ENCODE assay signal across 13 cellular contexts in genomic region chr6:33278810-33279209, GRCh38. TPM values are rescaled to one million over a fixed set of nuclear protein-coding genes. Genes with fewer than 3 reads are reported as not detected.
A peak's percentile ranks its signal among the peaks of the same experiment; 100 is the strongest.
DNase-seq lines count a peak whose midpoint lies in the region; ATAC-seq, FAIRE-seq and TF ChIP-seq lines count a peak whose summit lies in the region.
"Had no signal": no experiment of that assay in that cellular context is flagged by ENCODE, and none has a peak within 500 bp of the region (broad histone marks: within the 10 kb centered on the region; RNA-seq: fewer than 3 reads in every experiment).

No MANE protein-coding gene starts in this region.

- H3K27me3 ChIP-seq in HepG2 (ENCODE audit: control insufficient read depth in 1 of 2, insufficient read depth in 2 of 2, low read length in 2 of 2) (no peaks in the 10 kb centered on the region), right lobe of liver (no peaks in the 10 kb centered on the region)
- H3K27me3 ChIP-seq: colonic mucosa, testis had no signal

- no peak for FAIRE-seq in HepG2 (lab: Jason Lieb, UNC)

- H2AFZ ChIP-seq in HepG2 (ENCODE audit: low read length) = no peak overlapping the region

- in situ Hi-C loops in HepG2 (cut with HindIII; ENCODE audit: extremely low pct_ligation_motif_present, low pct_unique_long_range_greater_than_20kb) = loop anchor here (25.0 kb wide), 1 partner anchor 133 kb away; the partner anchor contains the start of genes CUTA, PHF1 and SYNGAP1

- no peak for TF ChIP-seq EP300 in HepG2 (IDR thresholded peaks at IDR 0.05; ENCODE audit: low read depth in 2 of 2, low read length in 2 of 2)
- no peak for TF ChIP-seq EP300 in HepG2 (CRISPR knock-in tag; IDR thresholded peaks at IDR 0.05; ENCODE audit: borderline replicate concordance)

- peaks cover 12 to 27% (median 12%) of the 10 kb centered on the region in 3 donors for H3K36me3 Mint-ChIP-seq in immature natural killer cell

- no peak overlapping the region for H3K9ac ChIP-seq in HepG2 (ENCODE audit: insufficient read depth, low read depth, low read length)

- 0 out of 3 replicates have a peak, but pooled peaks have one; percentile 0 for ATAC-seq in HepG2
- ATAC-seq in right lobe of liver = no peak
- no peak for ATAC-seq in HG03378 (IDR thresholded peaks at IDR 0.05; ENCODE audit: unreplicated experiment)

- peaks cover 16% of the 10 kb centered on the region for H3K79me2 ChIP-seq in HepG2 (ENCODE audit: insufficient read depth, low read length)

- H3K9me3 ChIP-seq in HepG2 (ENCODE audit: low read length) = no peaks in the 10 kb centered on the region
- no peaks in the 10 kb centered on the region for H3K9me3 ChIP-seq in right lobe of liver
- H3K9me3 ChIP-seq: colonic mucosa, testis had no signal

- peak overlapping the region; percentile 35 to 96 (median 94) for H3K27ac Mint-ChIP-seq in immature natural killer cell

- intact Hi-C loops in HepG2 (cut with micrococcal nuclease; ENCODE audit: unreplicated experiment) = no loop called here
- intact Hi-C loops in right lobe of liver (cut with DNase I) = no loop called here

- no peaks in the 10 kb centered on the region for H3K9me3 Mint-ChIP-seq in immature natural killer cell

- H3K4me3 Mint-ChIP-seq in immature natural killer cell = peak overlapping the region; percentile 35 to 92 (median 90)

- CTCF ChIA-PET in HepG2 (lab: Yijun Ruan, JAX; ENCODE audit: low intra/inter-chr PET ratio, low total read pairs) = interaction anchor here (1.4 to 3.2 kb wide), 2 partner anchors 64 to 67 kb away, joined by 4 to 37 read pairs; no protein-coding TSS in a partner anchor

- H3K27ac ChIP-seq in HepG2 (ENCODE audit: extremely low read length, insufficient read depth, low read length) (no peak overlapping the region), right lobe of liver (no peak overlapping the region), VCaP (peak overlapping the region; percentile 100; the same call in 1 of the 2 replicates)

- DNase-seq in HepG2 (ENCODE audit: low spot score) (no peak), right lobe of liver (no peak), immature natural killer cell (no peak), NCI-H526 treated with DMSO at 0.1 percent for 48 hours (lab: John Stamatoyannopoulos, UW) (no peak), NCI-H187 (lab: John Stamatoyannopoulos, UW) (no peak), SIG-M5 treated with dmso at 0.1 percent for 504 hours (lab: John Stamatoyannopoulos, UW; ENCODE audit: unreplicated experiment) (no peak)
- DNase-seq: activated CD4-positive, alpha-beta T cell treated with anti-CD3 and anti-CD28 coated beads, Interleukin-2, amount 50 U/mL, for 1 hour; activated effector memory CD4-positive, alpha-beta T cell treated with Interleukin-2 at 50 U/mL for 16 hours; colonic mucosa; NCI-H2081 treated with DMSO at 0.1 percent for 48 hours; testis had no signal

- BruUV-seq in HepG2 (replicated peaks; lab: Mats Ljungman, UMichigan) = no TSS peak

- POLR2A ChIA-PET in HepG2 (lab: Yijun Ruan, JAX) = interaction anchor here (0.6 to 3.5 kb wide), 6 partner anchors 10 to 56 kb away, joined by 3 to 17 read pairs (median 11); partner anchors contain the start of genes PFDN6, RGL2 and WDR46

- H4K20me1 ChIP-seq in HepG2 (ENCODE audit: insufficient read depth, low read length) = peaks cover 24% of the 10 kb centered on the region

- TF ChIP-seq CTCF in HepG2 (CRISPR knock-in tag; IDR thresholded peaks at IDR 0.05) = no peak
- no peak for TF ChIP-seq CTCF in right lobe of liver (IDR thresholded peaks at IDR 0.05)
- no peak for TF ChIP-seq CTCF in VCaP (conservative IDR thresholded peaks at IDR 0.05)

- H3K4me1 Mint-ChIP-seq in immature natural killer cell = peaks cover 43 to 51% of the 10 kb centered on the region in 2 donors

- no peak overlapping the region for H3K4me3 ChIP-seq in HepG2 (replicated peaks in 1 of 3; ENCODE audit: insufficient read depth in 1 of 3, low read depth in 2 of 3, low read length in 3 of 3)
- no peak overlapping the region for H3K4me3 ChIP-seq in right lobe of liver
- H3K4me3 ChIP-seq: colonic mucosa had no signal

- no peak overlapping the region for H3K4me2 ChIP-seq in HepG2 (ENCODE audit: low read depth, low read length)

- H3K4me1 ChIP-seq in HepG2 (ENCODE audit: insufficient read depth, low read length) = peaks cover 20% of the 10 kb centered on the region
- H3K4me1 ChIP-seq in right lobe of liver = peaks cover 2 to 30% (median 17%) of the 10 kb centered on the region in 4 donors

- H3K36me3 ChIP-seq in HepG2 (replicated peaks in 1 of 2; ENCODE audit: control insufficient read depth in 1 of 2, insufficient read depth in 2 of 2, low read length in 2 of 2) (peaks cover 19 to 65% of the 10 kb centered on the region in 2 experiments), right lobe of liver (peaks cover 0 to 39% (median 6%) of the 10 kb centered on the region in 4 donors)

- TF ChIP-seq POLR2A in HepG2 (IDR thresholded peaks at IDR 0.05; ENCODE audit: insufficient read depth in 1 of 2, low read depth in 2 of 2, low read length in 2 of 2) (no peak), right lobe of liver (IDR thresholded peaks at IDR 0.05) (no peak)

- peaks cover 2 to 11% (median 7%) of the 10 kb centered on the region in 3 donors for H3K27me3 Mint-ChIP-seq in immature natural killer cell (ENCODE audit: low read depth in 3 of 3)

- 90% methylated on average over 3 of the region's 3 CpGs for WGBS in HepG2 (ENCODE audit: low lambda C conversion rate)
- WGBS in right lobe of liver (ENCODE audit: insufficient coverage, low coverage, low lambda C conversion rate, missing lambda C conversion rate) = 61% methylated on average over 2 of the region's 3 CpGs

- TF ChIP-seq RAD21 in HepG2 (CRISPR knock-in tag; IDR thresholded peaks at IDR 0.05) = no peak

RNA-seq across cellular contexts. Expression of gene B3GALT4, which starts 1.9 kb away (rescaled TPM):
- 0.27 TPM in 1 of 2 replicates, not detected in the other for total RNA-seq in HepG2 (2016; rRNA removed; fragmentation: Illumina TruSeq; extraction: Trizol)
- total RNA-seq in HepG2 (2016; cell fraction: cytosol; rRNA removed; fragmentation: Illumina TruSeq; extraction: Trizol; ENCODE audit: low read depth) = not detected in 2 replicates
- total RNA-seq in HepG2 (2016; cell fraction: insoluble cytoplasmic fraction; rRNA removed; fragmentation: Illumina TruSeq; extraction: Trizol) = 0.19 TPM in 1 of 2 replicates, not detected in the other
- not detected in 2 replicates for total RNA-seq in HepG2 (2016; cell fraction: membrane; rRNA removed; fragmentation: Illumina TruSeq; extraction: Trizol)
- 0.37 and 0.56 TPM in 2 replicates for total RNA-seq in HepG2 (2016; cell fraction: nucleus; rRNA removed; fragmentation: Illumina TruSeq; extraction: Trizol)
- 0.04 TPM in 1 of 2 replicates, not detected in the other for polyA plus RNA-seq in HepG2 (2011; rRNA removed)
- not detected in 2 replicates for polyA plus RNA-seq in HepG2 (2011; cell fraction: cytosol; rRNA removed)
- 0.26 and 0.31 TPM in 2 replicates for polyA plus RNA-seq in HepG2 (2011; cell fraction: nucleus; rRNA removed)
- 0.27 TPM in 1 of 2 replicates, not detected in the other for polyA plus RNA-seq in HepG2 (2012)
- not detected in 2 replicates for polyA plus RNA-seq in HepG2 (2016; cell fraction: cytosol; fragmentation: Illumina TruSeq; extraction: Trizol; ENCODE audit: low read depth)
- polyA plus RNA-seq in HepG2 (2016; cell fraction: insoluble cytoplasmic fraction; fragmentation: Illumina TruSeq; extraction: Trizol; ENCODE audit: low read depth) = not detected in 2 replicates
- not detected in 2 replicates for polyA plus RNA-seq in HepG2 (2016; cell fraction: membrane; fragmentation: Illumina TruSeq; extraction: Trizol; ENCODE audit: low read depth)
- not detected in 2 replicates for polyA plus RNA-seq in HepG2 (2016; cell fraction: nucleus; fragmentation: Illumina TruSeq; extraction: Trizol; ENCODE audit: insufficient read depth, low read depth)
- polyA minus RNA-seq in HepG2 (2011; rRNA and poly(A)+ RNA removed; ENCODE audit: low replicate concordance) = 0.46 and 1.4 TPM in 2 replicates
- not detected in 2 replicates for polyA minus RNA-seq in HepG2 (2011; cell fraction: cytosol; rRNA and poly(A)+ RNA removed)
- 2.2 and 2.6 TPM in 2 replicates for polyA minus RNA-seq in HepG2 (2011; cell fraction: nucleus; rRNA and poly(A)+ RNA removed)
- total RNA-seq in right lobe of liver = 1 to 10 TPM in 4 of 6 experiments, under 1 TPM in 2; 0.79 to 1.7 (median 1.4) TPM
- polyA plus RNA-seq in immature natural killer cell = 10 to 100 TPM; 38.6 to 55.0 (median 44.1) TPM

RNA-seq across cellular contexts. Expression of gene RPS18, which starts 6.9 kb away (rescaled TPM):
- total RNA-seq in HepG2 (2016; rRNA removed; fragmentation: Illumina TruSeq; extraction: Trizol) = 3,896 and 4,448 TPM in 2 replicates
- total RNA-seq in HepG2 (2016; cell fraction: cytosol; rRNA removed; fragmentation: Illumina TruSeq; extraction: Trizol; ENCODE audit: low read depth) = 6,850 and 8,085 TPM in 2 replicates
- total RNA-seq in HepG2 (2016; cell fraction: insoluble cytoplasmic fraction; rRNA removed; fragmentation: Illumina TruSeq; extraction: Trizol) = 4,025 and 4,526 TPM in 2 replicates
- 9,877 and 10,431 TPM in 2 replicates for total RNA-seq in HepG2 (2016; cell fraction: membrane; rRNA removed; fragmentation: Illumina TruSeq; extraction: Trizol)
- total RNA-seq in HepG2 (2016; cell fraction: nucleus; rRNA removed; fragmentation: Illumina TruSeq; extraction: Trizol) = 1,435 and 1,506 TPM in 2 replicates
- polyA plus RNA-seq in HepG2 (2011; rRNA removed) = 5,415 and 5,806 TPM in 2 replicates
- polyA plus RNA-seq in HepG2 (2011; cell fraction: cytosol; rRNA removed) = 7,892 and 7,910 TPM in 2 replicates
- 1,928 and 2,149 TPM in 2 replicates for polyA plus RNA-seq in HepG2 (2011; cell fraction: nucleus; rRNA removed)
- 4,895 and 7,078 TPM in 2 replicates for polyA plus RNA-seq in HepG2 (2012)
- polyA plus RNA-seq in HepG2 (2016; cell fraction: cytosol; fragmentation: Illumina TruSeq; extraction: Trizol; ENCODE audit: low read depth) = 7,234 and 7,986 TPM in 2 replicates
- polyA plus RNA-seq in HepG2 (2016; cell fraction: insoluble cytoplasmic fraction; fragmentation: Illumina TruSeq; extraction: Trizol; ENCODE audit: low read depth) = 4,048 and 4,456 TPM in 2 replicates
- 9,329 and 9,343 TPM in 2 replicates for polyA plus RNA-seq in HepG2 (2016; cell fraction: membrane; fragmentation: Illumina TruSeq; extraction: Trizol; ENCODE audit: low read depth)
- 2,456 and 2,595 TPM in 2 replicates for polyA plus RNA-seq in HepG2 (2016; cell fraction: nucleus; fragmentation: Illumina TruSeq; extraction: Trizol; ENCODE audit: insufficient read depth, low read depth)
- polyA minus RNA-seq in HepG2 (2011; rRNA and poly(A)+ RNA removed; ENCODE audit: low replicate concordance) = 1,646 and 2,177 TPM in 2 replicates
- polyA minus RNA-seq in HepG2 (2011; cell fraction: cytosol; rRNA and poly(A)+ RNA removed) = 879 and 1,018 TPM in 2 replicates
- 337 and 498 TPM in 2 replicates for polyA minus RNA-seq in HepG2 (2011; cell fraction: nucleus; rRNA and poly(A)+ RNA removed)
- total RNA-seq in right lobe of liver = 100 to 1,000 TPM; 504 to 932 (median 612) TPM
- 1,000 to 10,000 TPM; 2,992 to 6,506 (median 3,113) TPM for polyA plus RNA-seq in immature natural killer cell

RNA-seq across cellular contexts. Expression of gene VPS52, which starts 7.1 kb away (rescaled TPM):
- total RNA-seq in HepG2 (2016; rRNA removed; fragmentation: Illumina TruSeq; extraction: Trizol) = 40.2 and 48.9 TPM in 2 replicates
- 11.2 and 14.6 TPM in 2 replicates for total RNA-seq in HepG2 (2016; cell fraction: cytosol; rRNA removed; fragmentation: Illumina TruSeq; extraction: Trizol; ENCODE audit: low read depth)
- 39.4 and 49.1 TPM in 2 replicates for total RNA-seq in HepG2 (2016; cell fraction: insoluble cytoplasmic fraction; rRNA removed; fragmentation: Illumina TruSeq; extraction: Trizol)
- 14.0 and 14.2 TPM in 2 replicates for total RNA-seq in HepG2 (2016; cell fraction: membrane; rRNA removed; fragmentation: Illumina TruSeq; extraction: Trizol)
- total RNA-seq in HepG2 (2016; cell fraction: nucleus; rRNA removed; fragmentation: Illumina TruSeq; extraction: Trizol) = 68.2 and 68.8 TPM in 2 replicates
- 85.5 and 87.0 TPM in 2 replicates for polyA plus RNA-seq in HepG2 (2011; rRNA removed)
- polyA plus RNA-seq in HepG2 (2011; cell fraction: cytosol; rRNA removed) = 33.2 and 41.8 TPM in 2 replicates
- 321 and 354 TPM in 2 replicates for polyA plus RNA-seq in HepG2 (2011; cell fraction: nucleus; rRNA removed)
- polyA plus RNA-seq in HepG2 (2012) = 31.6 and 39.3 TPM in 2 replicates
- polyA plus RNA-seq in HepG2 (2016; cell fraction: cytosol; fragmentation: Illumina TruSeq; extraction: Trizol; ENCODE audit: low read depth) = 3.3 and 4.1 TPM in 2 replicates
- 37.1 and 40.7 TPM in 2 replicates for polyA plus RNA-seq in HepG2 (2016; cell fraction: insoluble cytoplasmic fraction; fragmentation: Illumina TruSeq; extraction: Trizol; ENCODE audit: low read depth)
- polyA plus RNA-seq in HepG2 (2016; cell fraction: membrane; fragmentation: Illumina TruSeq; extraction: Trizol; ENCODE audit: low read depth) = 6.8 and 9.6 TPM in 2 replicates
- polyA plus RNA-seq in HepG2 (2016; cell fraction: nucleus; fragmentation: Illumina TruSeq; extraction: Trizol; ENCODE audit: insufficient read depth, low read depth) = 97.7 and 115 TPM in 2 replicates
- polyA minus RNA-seq in HepG2 (2011; rRNA and poly(A)+ RNA removed; ENCODE audit: low replicate concordance) = 174 and 183 TPM in 2 replicates
- polyA minus RNA-seq in HepG2 (2011; cell fraction: cytosol; rRNA and poly(A)+ RNA removed) = 19.5 and 26.3 TPM in 2 replicates
- polyA minus RNA-seq in HepG2 (2011; cell fraction: nucleus; rRNA and poly(A)+ RNA removed) = 155 and 193 TPM in 2 replicates
- 10 to 100 TPM; 16.4 to 35.1 (median 27.5) TPM for total RNA-seq in right lobe of liver
- polyA plus RNA-seq in immature natural killer cell = 10 to 100 TPM; 11.6 to 26.8 (median 16.8) TPM

RNA-seq across cellular contexts. Expression of gene WDR46, which starts 10.2 kb away (rescaled TPM):
- total RNA-seq in HepG2 (2016; rRNA removed; fragmentation: Illumina TruSeq; extraction: Trizol) (99.9 and 105 TPM in 2 replicates), right lobe of liver (10 to 100 TPM; 13.1 to 35.2 (median 23.9) TPM)
- total RNA-seq in HepG2 (2016; cell fraction: cytosol; rRNA removed; fragmentation: Illumina TruSeq; extraction: Trizol; ENCODE audit: low read depth) = 34.0 and 45.3 TPM in 2 replicates
- total RNA-seq in HepG2 (2016; cell fraction: insoluble cytoplasmic fraction; rRNA removed; fragmentation: Illumina TruSeq; extraction: Trizol) = 93.2 and 108 TPM in 2 replicates
- total RNA-seq in HepG2 (2016; cell fraction: membrane; rRNA removed; fragmentation: Illumina TruSeq; extraction: Trizol) = 44.8 and 48.1 TPM in 2 replicates
- 67.1 and 84.6 TPM in 2 replicates for total RNA-seq in HepG2 (2016; cell fraction: nucleus; rRNA removed; fragmentation: Illumina TruSeq; extraction: Trizol)
- polyA plus RNA-seq in HepG2 (2011; rRNA removed) (47.4 and 54.6 TPM in 2 replicates), immature natural killer cell (10 to 100 TPM; 59.4 to 81.6 (median 74.3) TPM)
- polyA plus RNA-seq in HepG2 (2011; cell fraction: cytosol; rRNA removed) = 33.7 and 44.0 TPM in 2 replicates
- 100 and 101 TPM in 2 replicates for polyA plus RNA-seq in HepG2 (2011; cell fraction: nucleus; rRNA removed)
- 40.9 and 53.3 TPM in 2 replicates for polyA plus RNA-seq in HepG2 (2012)
- polyA plus RNA-seq in HepG2 (2016; cell fraction: cytosol; fragmentation: Illumina TruSeq; extraction: Trizol; ENCODE audit: low read depth) = 30.0 and 32.0 TPM in 2 replicates
- polyA plus RNA-seq in HepG2 (2016; cell fraction: insoluble cytoplasmic fraction; fragmentation: Illumina TruSeq; extraction: Trizol; ENCODE audit: low read depth) = 82.3 and 87.5 TPM in 2 replicates
- polyA plus RNA-seq in HepG2 (2016; cell fraction: membrane; fragmentation: Illumina TruSeq; extraction: Trizol; ENCODE audit: low read depth) = 32.2 and 32.4 TPM in 2 replicates
- polyA plus RNA-seq in HepG2 (2016; cell fraction: nucleus; fragmentation: Illumina TruSeq; extraction: Trizol; ENCODE audit: insufficient read depth, low read depth) = 115 and 128 TPM in 2 replicates
- 106 and 108 TPM in 2 replicates for polyA minus RNA-seq in HepG2 (2011; rRNA and poly(A)+ RNA removed; ENCODE audit: low replicate concordance)
- 39.5 and 44.8 TPM in 2 replicates for polyA minus RNA-seq in HepG2 (2011; cell fraction: cytosol; rRNA and poly(A)+ RNA removed)
- polyA minus RNA-seq in HepG2 (2011; cell fraction: nucleus; rRNA and poly(A)+ RNA removed) = 38.6 and 63.3 TPM in 2 replicates

RNA-seq across cellular contexts. Expression of gene PFDN6, which starts 10.6 kb away (rescaled TPM):
- total RNA-seq in HepG2 (2016; rRNA removed; fragmentation: Illumina TruSeq; extraction: Trizol) (87.0 and 118 TPM in 2 replicates), right lobe of liver (10 to 100 TPM; 23.8 to 35.2 (median 27.5) TPM)
- total RNA-seq in HepG2 (2016; cell fraction: cytosol; rRNA removed; fragmentation: Illumina TruSeq; extraction: Trizol; ENCODE audit: low read depth) = 21.9 and 25.1 TPM in 2 replicates
- total RNA-seq in HepG2 (2016; cell fraction: insoluble cytoplasmic fraction; rRNA removed; fragmentation: Illumina TruSeq; extraction: Trizol) = 97.0 and 123 TPM in 2 replicates
- 19.5 and 24.7 TPM in 2 replicates for total RNA-seq in HepG2 (2016; cell fraction: membrane; rRNA removed; fragmentation: Illumina TruSeq; extraction: Trizol)
- total RNA-seq in HepG2 (2016; cell fraction: nucleus; rRNA removed; fragmentation: Illumina TruSeq; extraction: Trizol) = 35.5 and 41.4 TPM in 2 replicates
- polyA plus RNA-seq in HepG2 (2011; rRNA removed) (75.5 and 92.2 TPM in 2 replicates), immature natural killer cell (10 to 100 TPM; 25.7 to 55.6 (median 49.2) TPM)
- polyA plus RNA-seq in HepG2 (2011; cell fraction: cytosol; rRNA removed) = 41.4 and 48.4 TPM in 2 replicates
- 65.1 and 96.7 TPM in 2 replicates for polyA plus RNA-seq in HepG2 (2011; cell fraction: nucleus; rRNA removed)
- 78.6 and 94.5 TPM in 2 replicates for polyA plus RNA-seq in HepG2 (2012)
- 20.6 and 21.5 TPM in 2 replicates for polyA plus RNA-seq in HepG2 (2016; cell fraction: cytosol; fragmentation: Illumina TruSeq; extraction: Trizol; ENCODE audit: low read depth)
- polyA plus RNA-seq in HepG2 (2016; cell fraction: insoluble cytoplasmic fraction; fragmentation: Illumina TruSeq; extraction: Trizol; ENCODE audit: low read depth) = 142 and 148 TPM in 2 replicates
- 20.0 and 22.3 TPM in 2 replicates for polyA plus RNA-seq in HepG2 (2016; cell fraction: membrane; fragmentation: Illumina TruSeq; extraction: Trizol; ENCODE audit: low read depth)
- polyA plus RNA-seq in HepG2 (2016; cell fraction: nucleus; fragmentation: Illumina TruSeq; extraction: Trizol; ENCODE audit: insufficient read depth, low read depth) = 80.0 and 80.7 TPM in 2 replicates
- polyA minus RNA-seq in HepG2 (2011; rRNA and poly(A)+ RNA removed; ENCODE audit: low replicate concordance) = 11.7 and 27.1 TPM in 2 replicates
- 14.2 and 19.7 TPM in 2 replicates for polyA minus RNA-seq in HepG2 (2011; cell fraction: cytosol; rRNA and poly(A)+ RNA removed)
- 28.1 and 34.1 TPM in 2 replicates for polyA minus RNA-seq in HepG2 (2011; cell fraction: nucleus; rRNA and poly(A)+ RNA removed)
